8 cellular contexts compared by ENCODE assay signal in the genomic region with DNA sequence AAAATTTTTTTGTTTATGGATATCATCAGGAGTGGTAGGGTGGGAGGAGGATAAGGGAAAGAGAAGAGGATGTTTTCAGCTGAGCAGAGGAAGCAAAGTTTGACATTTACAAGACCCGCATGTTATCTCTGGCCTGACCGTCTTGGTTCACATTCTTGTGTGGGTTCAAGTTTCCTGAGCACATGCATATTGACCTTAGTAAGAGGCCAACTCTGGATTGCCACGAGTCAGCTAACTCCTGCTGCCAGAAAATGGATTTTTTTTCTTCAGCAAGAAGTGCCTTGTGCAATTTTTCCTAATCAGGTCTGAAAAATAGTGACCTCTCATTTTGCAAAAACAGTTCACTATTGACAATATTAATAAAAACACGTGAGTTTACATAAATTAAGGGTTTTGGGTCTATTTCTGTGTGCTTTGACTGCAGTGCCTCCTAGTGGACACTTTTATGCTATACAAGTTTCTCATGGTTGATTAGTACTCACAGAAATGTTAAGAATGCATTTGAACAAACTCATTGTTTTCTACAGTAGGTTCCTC. TPM values are rescaled to one million over a fixed set of nuclear protein-coding genes. Genes with fewer than 3 reads are reported as not detected.
DNase-seq lines count a peak whose midpoint lies in the region; ATAC-seq and TF ChIP-seq lines count a peak whose summit lies in the region.

No MANE protein-coding gene starts in this region.

- H3K27ac ChIP-seq in stomach: peak overlapping the region in 3 of 5 donors; percentile 11 to 56 (median 18)

- H3K36me3 Mint-ChIP-seq in CD14-positive monocyte: no peaks in the 10 kb centered on the region
- H3K36me3 Mint-ChIP-seq in T-helper 2 cell treated with Interferon-gamma antibody and Interleukin-4, amounts not matched to agents 5 μg/mL and 100 μg/mL, for 36 hours (ENCODE audit: low read depth): no peaks in the 10 kb centered on the region

- DNase-seq in CD14-positive monocyte (ENCODE audit: low spot score) (no peak), NCI-H2196 treated with DMSO at 0.1 percent for 48 hours (lab: John Stamatoyannopoulos, UW; ENCODE audit: unreplicated experiment) (peak; percentile 3), amniotic epithelial cell (ENCODE audit: low read depth) (peak; percentile 98), iPS DF 4.7 (ENCODE audit: extremely low read depth, low spot score) (peak; percentile 56), stomach (no peak)
- no peak for DNase-seq in T-helper 2 cell treated with Interferon-gamma antibody and Interleukin-4, amounts not matched to agents 5 μg/mL and 100 μg/mL, for 36 hours (ENCODE audit: low spot score)

- TF ChIP-seq POLR2A in stomach (IDR thresholded peaks at IDR 0.05): no peak

- no peaks in the 10 kb centered on the region for H3K9me3 ChIP-seq in stomach

- peaks cover 8 to 46% (median 21%) of the 10 kb centered on the region in 4 donors for H3K4me1 ChIP-seq in stomach

- no peak overlapping the region for H3K4me3 ChIP-seq in stomach

- no peak for TF ChIP-seq EP300 in stomach (IDR thresholded peaks at IDR 0.05)

- H3K27ac Mint-ChIP-seq in CD14-positive monocyte: no peak overlapping the region
- no peak overlapping the region for H3K27ac Mint-ChIP-seq in T-helper 2 cell treated with Interferon-gamma antibody and Interleukin-4, amounts not matched to agents 5 μg/mL and 100 μg/mL, for 36 hours

- intact Hi-C loops in CD14-positive monocyte (cut with micrococcal nuclease): loop anchor here in 1 of 2 donors (2.0 to 5.0 kb wide), 2 partner anchors 253 to 400 kb away; partner anchors contain the start of gene MYO10
- intact Hi-C loops in stomach (cut with DNase I; ENCODE audit: low total_unique reads): loop anchor here (10.0 kb wide), 1 partner anchor 706 kb away; no protein-coding TSS in a partner anchor

- ATAC-seq in GM21529 (IDR thresholded peaks at IDR 0.05; ENCODE audit: unreplicated experiment) (peak; percentile 62), HG03571 (IDR thresholded peaks at IDR 0.05; ENCODE audit: unreplicated experiment) (no peak)

- H3K36me3 ChIP-seq in stomach: no peaks in the 10 kb centered on the region

- TF ChIP-seq CTCF in CD14-positive monocyte (IDR thresholded peaks at IDR 0.05) (peak; percentile 76), stomach (IDR thresholded peaks at IDR 0.05) (peak in 5 of 7 experiments; percentile 52 to 77 (median 75))

- 1 to 3% (median 2%) methylated on average over 4 of the region's 4 CpGs for WGBS in stomach, 5 donors

- peaks cover 11% of the 10 kb centered on the region for H3K4me1 Mint-ChIP-seq in CD14-positive monocyte
- H3K4me1 Mint-ChIP-seq in T-helper 2 cell treated with Interferon-gamma antibody and Interleukin-4, amounts not matched to agents 5 μg/mL and 100 μg/mL, for 36 hours (ENCODE audit: low read depth): no peaks in the 10 kb centered on the region

- peaks cover 0 to 3% (median 2%) of the 10 kb centered on the region in 3 donors for H3K27me3 Mint-ChIP-seq in CD14-positive monocyte (ENCODE audit: low read depth in 3 of 3)
- H3K27me3 Mint-ChIP-seq in T-helper 2 cell treated with Interferon-gamma antibody and Interleukin-4, amounts not matched to agents 5 μg/mL and 100 μg/mL, for 36 hours (ENCODE audit: low read depth): no peaks in the 10 kb centered on the region

- no peaks in the 10 kb centered on the region for H3K9me3 Mint-ChIP-seq in CD14-positive monocyte
- no peaks in the 10 kb centered on the region for H3K9me3 Mint-ChIP-seq in T-helper 2 cell treated with Interferon-gamma antibody and Interleukin-4, amounts not matched to agents 5 μg/mL and 100 μg/mL, for 36 hours

- H3K27me3 ChIP-seq in stomach: no peaks in the 10 kb centered on the region

- H3K4me3 Mint-ChIP-seq in CD14-positive monocyte: no peak overlapping the region
- no peak overlapping the region for H3K4me3 Mint-ChIP-seq in T-helper 2 cell treated with Interferon-gamma antibody and Interleukin-4, amounts not matched to agents 5 μg/mL and 100 μg/mL, for 36 hours

RNA-seq across cellular contexts. Expression of gene BASP1, which starts 27.1 kb away (rescaled TPM):
- 10 to 100 TPM; 36.6 to 61.6 TPM for polyA plus RNA-seq in CD14-positive monocyte
- total RNA-seq in stomach: 10 to 100 TPM in 3 of 5 donors, 1 to 10 TPM in 2; 4.0 to 41.7 (median 15.1) TPM
- polyA plus RNA-seq in stomach: 10 to 100 TPM in 2 of 3 donors, 1 to 10 TPM in 1; 8.7 to 60.8 (median 34.6) TPM

Comparison
In these comparisons a context has a peak if more than half of its experiments do, and no peak if none do; other contexts are left out.
1. DNase-seq: peak in NCI-H2196 treated with DMSO at 0.1 percent for 48 hours (single experiment), amniotic epithelial cell (single experiment) and iPS DF 4.7 (single experiment); none in CD14-positive monocyte (single experiment), stomach (single experiment) and T-helper 2 cell treated with Interferon-gamma antibody and Interleukin-4, amounts not matched to agents 5 μg/mL and 100 μg/mL, for 36 hours (single experiment).